In the genomic region with DNA sequence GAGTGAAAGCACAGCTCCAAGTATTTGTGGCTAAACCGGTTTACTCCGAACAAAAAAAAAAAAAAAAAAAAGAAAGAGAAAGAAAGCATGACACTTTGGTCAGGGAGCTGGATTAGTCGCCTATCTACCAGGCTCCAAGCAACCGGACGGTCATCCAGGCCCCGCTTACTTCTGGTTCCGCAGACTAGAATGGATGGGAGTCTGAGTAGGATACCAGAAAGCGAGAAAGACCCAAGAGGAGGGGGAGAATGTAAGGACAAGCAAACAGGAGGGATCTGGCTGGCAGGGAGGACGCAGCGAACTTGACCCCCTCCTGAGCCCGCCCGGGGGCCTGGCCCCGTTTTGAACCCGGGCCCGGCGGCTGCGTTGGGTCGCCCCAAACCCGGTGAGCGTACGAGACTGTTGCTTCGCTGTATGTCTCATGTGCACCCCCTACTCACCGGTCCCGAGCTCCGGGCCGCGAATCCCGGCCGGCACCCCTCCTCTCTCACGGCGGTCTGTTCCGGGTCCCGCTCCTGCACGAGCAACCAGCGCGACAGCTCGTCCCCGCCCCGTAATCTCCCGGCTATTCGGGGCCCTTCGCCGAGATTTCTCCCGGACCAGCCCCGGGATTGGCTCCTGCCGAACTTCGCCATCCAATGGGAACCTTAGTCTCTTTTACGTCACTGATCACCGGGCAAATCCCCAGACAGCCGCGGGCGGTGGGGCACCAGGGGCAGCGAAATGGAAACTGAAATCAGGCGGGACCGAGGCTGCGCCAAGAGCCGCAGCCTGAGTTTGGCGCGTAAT, we compare ENCODE assay signal across 8 cellular contexts. TPM values are rescaled to one million over a fixed set of nuclear protein-coding genes. Genes with fewer than 3 reads are reported as not detected.
DNase-seq lines count a peak whose midpoint lies in the region; ATAC-seq and TF ChIP-seq lines count a peak whose summit lies in the region.

A gene with protein sequence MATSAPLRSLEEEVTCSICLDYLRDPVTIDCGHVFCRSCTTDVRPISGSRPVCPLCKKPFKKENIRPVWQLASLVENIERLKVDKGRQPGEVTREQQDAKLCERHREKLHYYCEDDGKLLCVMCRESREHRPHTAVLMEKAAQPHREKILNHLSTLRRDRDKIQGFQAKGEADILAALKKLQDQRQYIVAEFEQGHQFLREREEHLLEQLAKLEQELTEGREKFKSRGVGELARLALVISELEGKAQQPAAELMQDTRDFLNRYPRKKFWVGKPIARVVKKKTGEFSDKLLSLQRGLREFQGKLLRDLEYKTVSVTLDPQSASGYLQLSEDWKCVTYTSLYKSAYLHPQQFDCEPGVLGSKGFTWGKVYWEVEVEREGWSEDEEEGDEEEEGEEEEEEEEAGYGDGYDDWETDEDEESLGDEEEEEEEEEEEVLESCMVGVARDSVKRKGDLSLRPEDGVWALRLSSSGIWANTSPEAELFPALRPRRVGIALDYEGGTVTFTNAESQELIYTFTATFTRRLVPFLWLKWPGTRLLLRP (minus strand): TSS at position 542 of the 789 bp plus-strand sequence. CDS start 14,303 bp downstream, outside the sequence.

- DNase-seq in CD1c-positive myeloid dendritic cell (ENCODE audit: extremely low spot score) (peak; percentile 99), NCI-H82 treated with DMSO at 0.1 percent for 48 hours (lab: John Stamatoyannopoulos, UW; ENCODE audit: unreplicated experiment) (peak; percentile 95), dorsolateral prefrontal cortex (peak; percentile 92 to 98 (median 96))
- peak; percentile 99 for DNase-seq in activated CD4-positive, alpha-beta memory T cell treated with anti-CD3 and anti-CD28 coated beads for 36 hours
- DNase-seq in stimulated activated CD4-positive, alpha-beta T cell treated with anti-CD3 and anti-CD28 coated beads, Interleukin-4, amount 100 ng/mL, for 24 hours = peak; percentile 97

- H3K4me3 ChIP-seq in dorsolateral prefrontal cortex (peak within 1 kb of the TSS; percentile 62 to 100 (median 93)), liver (ENCODE audit: low read depth in 1 of 3, low read length in 3 of 3) (peak within 1 kb of the TSS; percentile 84 to 98 (median 85))

- intact Hi-C loops in activated CD4-positive, alpha-beta memory T cell treated with anti-CD3 and anti-CD28 coated beads for 36 hours (cut with micrococcal nuclease) = loop anchor here (1.0 to 5.0 kb wide), 4 partner anchors 44 to 491 kb away; a partner anchor contains a TSS
- intact Hi-C loops in dorsolateral prefrontal cortex (cut with DNase I) = loop anchor here (2.0 to 5.0 kb wide), 5 partner anchors 110 to 146 kb away; a partner anchor contains a TSS

- H3K27ac ChIP-seq in dorsolateral prefrontal cortex (peak within 1 kb of the TSS; percentile 86 to 99 (median 96)), liver (ENCODE audit: low read depth in 1 of 2, low read length in 2 of 2) (peak within 1 kb of the TSS; percentile 95 to 96)

- H3K4me1 ChIP-seq in liver (ENCODE audit: control insufficient read depth in 4 of 4, insufficient read depth in 4 of 4, low read length in 3 of 4) = peaks cover 12 to 47% (median 41%) of the 10 kb centered on the region in 4 donors

- ATAC-seq in GM19438 (IDR thresholded peaks at IDR 0.05; ENCODE audit: low read depth, unreplicated experiment) (peak; percentile 72), HG03575 (IDR thresholded peaks at IDR 0.05; ENCODE audit: extremely low read depth, insufficient number of reproducible peaks, low FRiP score, unreplicated experiment) (peak; percentile 55)

- H3K36me3 Mint-ChIP-seq in activated CD4-positive, alpha-beta memory T cell treated with anti-CD3 and anti-CD28 coated beads for 36 hours = peaks cover 20% of the 10 kb centered on the region

- no peaks in the 10 kb centered on the region for H3K27me3 ChIP-seq in dorsolateral prefrontal cortex
- no peaks in the 10 kb centered on the region for H3K27me3 ChIP-seq in liver (ENCODE audit: control insufficient read depth in 4 of 4, insufficient read depth in 4 of 4, low read length in 3 of 4)

- peak within 1 kb of the TSS; percentile 97 for H3K4me3 Mint-ChIP-seq in activated CD4-positive, alpha-beta memory T cell treated with anti-CD3 and anti-CD28 coated beads for 36 hours

- H3K36me3 ChIP-seq in liver (ENCODE audit: control insufficient read depth in 4 of 4, insufficient read depth in 3 of 4, low read depth in 1 of 4, low read length in 3 of 4) = no peaks in the 10 kb centered on the region

- POLR2A ChIA-PET in activated CD4-positive, alpha-beta memory T cell treated with anti-CD3 and anti-CD28 coated beads for 36 hours (lab: Charles Lee) = interaction anchor here (0.8 to 2.8 kb wide), 6 partner anchors 15 to 152 kb away, joined by 3 to 24 read pairs (median 8); a partner anchor contains a TSS

- H3K9me3 ChIP-seq in liver (ENCODE audit: control insufficient read depth in 4 of 4, low read length in 3 of 4) = no peaks in the 10 kb centered on the region

- CTCF ChIA-PET in activated CD4-positive, alpha-beta memory T cell treated with anti-CD3 and anti-CD28 coated beads for 36 hours (lab: Charles Lee) = interaction anchor here (0.7 to 2.7 kb wide), 8 partner anchors 21 to 241 kb away, joined by 3 to 9 read pairs (median 4); a partner anchor contains a TSS

- peak; percentile 8 for TF ChIP-seq RAD21 in liver (IDR thresholded peaks at IDR 0.05)

- peak in 9 of 56 donors; percentile 4 to 29 (median 9) for TF ChIP-seq CTCF in dorsolateral prefrontal cortex (IDR thresholded peaks at IDR 0.05 in 54 of 56, conservative IDR thresholded peaks at IDR 0.05 in 2 of 56; ENCODE audit: low read depth in 1 of 56, partially characterized antibody in 56 of 56)
- no peak for TF ChIP-seq CTCF in liver (IDR thresholded peaks at IDR 0.05; ENCODE audit: low read depth, low read length, missing input control)

- H3K9me3 Mint-ChIP-seq in activated CD4-positive, alpha-beta memory T cell treated with anti-CD3 and anti-CD28 coated beads for 36 hours = no peaks in the 10 kb centered on the region

- H3K27ac Mint-ChIP-seq in activated CD4-positive, alpha-beta memory T cell treated with anti-CD3 and anti-CD28 coated beads for 36 hours = peak within 1 kb of the TSS; percentile 99

- H3K9ac ChIP-seq in liver (ENCODE audit: low read depth in 1 of 2, low read length in 2 of 2) = peak within 1 kb of the TSS; percentile 99

- WGBS in liver = under 1% methylated on average over 59 of the region's 59 CpGs

- H3K27me3 Mint-ChIP-seq in activated CD4-positive, alpha-beta memory T cell treated with anti-CD3 and anti-CD28 coated beads for 36 hours = no peaks in the 10 kb centered on the region

- H3K4me1 Mint-ChIP-seq in activated CD4-positive, alpha-beta memory T cell treated with anti-CD3 and anti-CD28 coated beads for 36 hours (ENCODE audit: low read depth) = peaks cover 51% of the 10 kb centered on the region

TF ChIP-seq in liver, 16 proteins besides CTCF, POLR2A, EP300 and RAD21 (continues in another document):
- TF ChIP-seq, protein P1, sequence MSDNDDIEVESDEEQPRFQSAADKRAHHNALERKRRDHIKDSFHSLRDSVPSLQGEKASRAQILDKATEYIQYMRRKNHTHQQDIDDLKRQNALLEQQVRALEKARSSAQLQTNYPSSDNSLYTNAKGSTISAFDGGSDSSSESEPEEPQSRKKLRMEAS (IDR thresholded peaks at IDR 0.05) = peak; percentile 42
- no peak for TF ChIP-seq FOXA1 (IDR thresholded peaks at IDR 0.05)
- TF ChIP-seq, protein P2, sequence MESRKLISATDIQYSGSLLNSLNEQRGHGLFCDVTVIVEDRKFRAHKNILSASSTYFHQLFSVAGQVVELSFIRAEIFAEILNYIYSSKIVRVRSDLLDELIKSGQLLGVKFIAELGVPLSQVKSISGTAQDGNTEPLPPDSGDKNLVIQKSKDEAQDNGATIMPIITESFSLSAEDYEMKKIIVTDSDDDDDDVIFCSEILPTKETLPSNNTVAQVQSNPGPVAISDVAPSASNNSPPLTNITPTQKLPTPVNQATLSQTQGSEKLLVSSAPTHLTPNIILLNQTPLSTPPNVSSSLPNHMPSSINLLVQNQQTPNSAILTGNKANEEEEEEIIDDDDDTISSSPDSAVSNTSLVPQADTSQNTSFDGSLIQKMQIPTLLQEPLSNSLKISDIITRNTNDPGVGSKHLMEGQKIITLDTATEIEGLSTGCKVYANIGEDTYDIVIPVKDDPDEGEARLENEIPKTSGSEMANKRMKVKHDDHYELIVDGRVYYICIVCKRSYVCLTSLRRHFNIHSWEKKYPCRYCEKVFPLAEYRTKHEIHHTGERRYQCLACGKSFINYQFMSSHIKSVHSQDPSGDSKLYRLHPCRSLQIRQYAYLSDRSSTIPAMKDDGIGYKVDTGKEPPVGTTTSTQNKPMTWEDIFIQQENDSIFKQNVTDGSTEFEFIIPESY (IDR thresholded peaks at IDR 0.05) = peak; percentile 98
- no peak for TF ChIP-seq HNF4G (IDR thresholded peaks at IDR 0.05)
- TF ChIP-seq HNF4A (conservative IDR thresholded peaks at IDR 0.05) = no peak
- peak; percentile 5 to 42 for TF ChIP-seq RXRA (IDR thresholded peaks at IDR 0.05)
- peak; percentile 7 for TF ChIP-seq FOXA2 (IDR thresholded peaks at IDR 0.05)
- peak; percentile 7 for TF ChIP-seq NR2F2 (IDR thresholded peaks at IDR 0.05)
- TF ChIP-seq TAF1 (conservative IDR thresholded peaks at IDR 0.05) = peak; percentile 86

RNA-seq across cellular contexts. Expression of the gene that starts here (rescaled TPM):
- total RNA-seq in activated CD4-positive, alpha-beta memory T cell treated with anti-CD3 and anti-CD28 coated beads for 36 hours = 10 to 100 TPM; 64.3 to 65.1 TPM
- total RNA-seq in dorsolateral prefrontal cortex (10 to 100 TPM; 22.4 to 51.1 (median 31.6) TPM), liver (10 to 100 TPM; 14.9 to 50.1 TPM)
- 10 to 100 TPM; 16.9 to 30.9 TPM for polyA plus RNA-seq in liver

Comparison
In these comparisons a context has a peak if more than half of its experiments do, and no peak if none do; other contexts are left out.
1. Peak in every context shown above with its lines: DNase-seq, ATAC-seq, H3K4me3 ChIP-seq and H3K27ac ChIP-seq.